1 cellular context compared by ENCODE assay signal in the genomic region with DNA sequence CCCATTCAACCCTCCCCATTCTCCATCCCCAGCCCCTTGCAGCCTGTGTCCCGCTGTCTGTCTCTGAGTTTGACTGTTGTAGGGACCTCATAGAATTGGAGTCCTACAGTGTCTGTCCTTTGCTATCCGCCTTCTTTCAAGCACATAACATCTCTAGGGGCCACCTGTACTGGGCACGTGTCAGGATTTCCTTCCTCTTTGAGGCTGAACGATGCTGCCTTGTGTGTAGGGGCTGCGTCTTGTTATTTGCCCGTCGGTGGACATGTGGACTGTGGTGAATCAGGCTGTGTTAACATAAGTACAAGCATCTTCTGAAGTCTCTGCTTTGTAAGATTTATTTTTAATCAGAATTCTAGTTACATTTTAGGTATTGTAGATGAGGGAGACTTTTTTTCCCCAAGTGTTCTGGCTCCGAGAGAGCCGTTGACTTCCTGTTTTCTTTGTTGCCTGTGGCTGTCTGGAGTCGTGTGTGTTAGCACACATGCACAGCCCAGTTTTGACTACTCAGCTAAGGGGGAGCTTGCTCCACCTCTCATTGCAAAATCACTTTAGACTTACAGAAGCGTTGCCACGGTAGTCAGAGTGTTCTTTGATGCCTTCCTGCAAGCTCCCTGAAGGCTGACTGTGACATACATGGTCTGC.
TF ChIP-seq lines count a peak whose summit lies in the region.

No MANE protein-coding gene starts in this region.

TF ChIP-seq in GM23338, 12 proteins besides CTCF, POLR2A, EP300 and RAD21 (continued from another document):
- TF ChIP-seq, protein P1, sequence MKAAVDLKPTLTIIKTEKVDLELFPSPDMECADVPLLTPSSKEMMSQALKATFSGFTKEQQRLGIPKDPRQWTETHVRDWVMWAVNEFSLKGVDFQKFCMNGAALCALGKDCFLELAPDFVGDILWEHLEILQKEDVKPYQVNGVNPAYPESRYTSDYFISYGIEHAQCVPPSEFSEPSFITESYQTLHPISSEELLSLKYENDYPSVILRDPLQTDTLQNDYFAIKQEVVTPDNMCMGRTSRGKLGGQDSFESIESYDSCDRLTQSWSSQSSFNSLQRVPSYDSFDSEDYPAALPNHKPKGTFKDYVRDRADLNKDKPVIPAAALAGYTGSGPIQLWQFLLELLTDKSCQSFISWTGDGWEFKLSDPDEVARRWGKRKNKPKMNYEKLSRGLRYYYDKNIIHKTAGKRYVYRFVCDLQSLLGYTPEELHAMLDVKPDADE (IDR thresholded peaks at IDR 0.05) = no peak
- TF ChIP-seq, protein P2, sequence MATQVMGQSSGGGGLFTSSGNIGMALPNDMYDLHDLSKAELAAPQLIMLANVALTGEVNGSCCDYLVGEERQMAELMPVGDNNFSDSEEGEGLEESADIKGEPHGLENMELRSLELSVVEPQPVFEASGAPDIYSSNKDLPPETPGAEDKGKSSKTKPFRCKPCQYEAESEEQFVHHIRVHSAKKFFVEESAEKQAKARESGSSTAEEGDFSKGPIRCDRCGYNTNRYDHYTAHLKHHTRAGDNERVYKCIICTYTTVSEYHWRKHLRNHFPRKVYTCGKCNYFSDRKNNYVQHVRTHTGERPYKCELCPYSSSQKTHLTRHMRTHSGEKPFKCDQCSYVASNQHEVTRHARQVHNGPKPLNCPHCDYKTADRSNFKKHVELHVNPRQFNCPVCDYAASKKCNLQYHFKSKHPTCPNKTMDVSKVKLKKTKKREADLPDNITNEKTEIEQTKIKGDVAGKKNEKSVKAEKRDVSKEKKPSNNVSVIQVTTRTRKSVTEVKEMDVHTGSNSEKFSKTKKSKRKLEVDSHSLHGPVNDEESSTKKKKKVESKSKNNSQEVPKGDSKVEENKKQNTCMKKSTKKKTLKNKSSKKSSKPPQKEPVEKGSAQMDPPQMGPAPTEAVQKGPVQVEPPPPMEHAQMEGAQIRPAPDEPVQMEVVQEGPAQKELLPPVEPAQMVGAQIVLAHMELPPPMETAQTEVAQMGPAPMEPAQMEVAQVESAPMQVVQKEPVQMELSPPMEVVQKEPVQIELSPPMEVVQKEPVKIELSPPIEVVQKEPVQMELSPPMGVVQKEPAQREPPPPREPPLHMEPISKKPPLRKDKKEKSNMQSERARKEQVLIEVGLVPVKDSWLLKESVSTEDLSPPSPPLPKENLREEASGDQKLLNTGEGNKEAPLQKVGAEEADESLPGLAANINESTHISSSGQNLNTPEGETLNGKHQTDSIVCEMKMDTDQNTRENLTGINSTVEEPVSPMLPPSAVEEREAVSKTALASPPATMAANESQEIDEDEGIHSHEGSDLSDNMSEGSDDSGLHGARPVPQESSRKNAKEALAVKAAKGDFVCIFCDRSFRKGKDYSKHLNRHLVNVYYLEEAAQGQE (IDR thresholded peaks at IDR 0.05; ENCODE audit: unreplicated experiment) = no peak
- TF ChIP-seq EZH2phosphoT487 (IDR thresholded peaks at IDR 0.05; ENCODE audit: unreplicated experiment) = no peak
